8 cellular contexts compared by ENCODE assay signal in genomic region chr19:13987101-13987890, GRCh38. TPM values are rescaled to one million over a fixed set of nuclear protein-coding genes. Genes with fewer than 3 reads are reported as not detected.
DNase-seq lines count a peak whose midpoint lies in the region; ATAC-seq and TF ChIP-seq lines count a peak whose summit lies in the region.

No MANE protein-coding gene starts in this region.

- H2AFZ ChIP-seq in GM23248: no peak overlapping the region

- peak overlapping the region; percentile 63 for H3K9ac ChIP-seq in GM23248

- H3K9me3 ChIP-seq in GM23248 (ENCODE audit: low read depth): no peaks in the 10 kb centered on the region
- H3K9me3 ChIP-seq in cardiac muscle cell (ENCODE audit: low read depth): no peaks in the 10 kb centered on the region

- no peaks in the 10 kb centered on the region for H4K20me1 ChIP-seq in GM23248 (ENCODE audit: insufficient read depth)

- H3K9me3 Mint-ChIP-seq in T-cell: no peaks in the 10 kb centered on the region

- H3K27me3 Mint-ChIP-seq in T-cell: no peaks in the 10 kb centered on the region

- H3K27ac ChIP-seq in GM23248: no peak overlapping the region
- H3K27ac ChIP-seq in cardiac muscle cell: peak overlapping the region; percentile 49
- peak overlapping the region; percentile 41 to 100 (median 90) for H3K27ac ChIP-seq in skin epidermis

- H3K4me1 Mint-ChIP-seq in T-cell: peaks cover 72 to 84% (median 84%) of the 10 kb centered on the region in 3 donors

- peak overlapping the region; percentile 57 to 69 (median 60) for H3K4me3 Mint-ChIP-seq in T-cell

- H3K9me2 ChIP-seq in GM23248 (ENCODE audit: insufficient read depth): no peaks in the 10 kb centered on the region

- peak overlapping the region; percentile 97 to 98 for H3K27ac Mint-ChIP-seq in T-cell

- 91 to 92% methylated on average over 12 to 17 of the region's 17 CpGs for WGBS in GM23248 (ENCODE audit: low coverage in 1 of 2, low lambda C conversion rate in 2 of 2, missing lambda C conversion rate in 2 of 2), 2 experiments

- H3K27me3 ChIP-seq in GM23248 (replicated peaks; ENCODE audit: insufficient read depth): no peaks in the 10 kb centered on the region
- no peaks in the 10 kb centered on the region for H3K27me3 ChIP-seq in cardiac muscle cell

- in situ Hi-C loops in GM23248 (cut with MboI): no loop called here

- no peaks in the 10 kb centered on the region for H3F3A ChIP-seq in GM23248 (ENCODE audit: insufficient read depth)

- POLR2A ChIA-PET in T-cell (lab: Charles Lee): interaction anchor here (0.5 to 1.0 kb wide), 4 partner anchors 12 to 66 kb away, joined by 4 to 11 read pairs (median 4); no protein-coding TSS in a partner anchor

- CTCF ChIA-PET in T-cell (lab: Charles Lee): interaction anchor here (0.7 to 1.0 kb wide), 2 partner anchors 16 to 18 kb away, joined by 5 to 8 read pairs; no protein-coding TSS in a partner anchor

- ATAC-seq in T-cell (replicated peaks in 1 of 4) (no peak), HG03469 (IDR thresholded peaks at IDR 0.05; ENCODE audit: unreplicated experiment) (no peak)

- H3K4me3 ChIP-seq in GM23248 (no peak overlapping the region), cardiac muscle cell (no peak overlapping the region), skin epidermis (peak overlapping the region in 2 of 7 experiments; percentile 3 to 10)

- no peaks in the 10 kb centered on the region for H3K36me3 ChIP-seq in GM23248 (ENCODE audit: low read depth)
- no peaks in the 10 kb centered on the region for H3K36me3 ChIP-seq in cardiac muscle cell

- H3K36me3 Mint-ChIP-seq in T-cell: peaks cover 27% of the 10 kb centered on the region

- H3K4me2 ChIP-seq in GM23248 (ENCODE audit: unreplicated experiment): no peak overlapping the region

- DNase-seq in GM23248 (no peak), T-cell (no peak), cardiac muscle cell (ENCODE audit: low read depth in 1 of 2, low spot score in 1 of 2) (no peak), dedifferentiated amniotic fluid mesenchymal stem cell (ENCODE audit: extremely low spot score) (no peak), NCI-H446 (lab: John Stamatoyannopoulos, UW) (no peak), NCI-H187 treated with DMSO at 0.1 percent for 48 hours (lab: John Stamatoyannopoulos, UW) (no peak)

- TF ChIP-seq CTCF in cardiac muscle cell (IDR thresholded peaks at IDR 0.05; ENCODE audit: low read depth, low read length): no peak

- H3K4me1 ChIP-seq in GM23248 (ENCODE audit: insufficient read depth): peaks cover 7% of the 10 kb centered on the region; the same call in 1 of the 2 replicates
- H3K4me1 ChIP-seq in cardiac muscle cell (ENCODE audit: low read depth): peaks cover 13% of the 10 kb centered on the region

- H3K79me2 ChIP-seq in GM23248 (ENCODE audit: insufficient read depth): no peaks in the 10 kb centered on the region

RNA-seq across cellular contexts. Expression of gene RFX1, which starts 18.8 kb away (rescaled TPM):
- 1.9 and 2.5 TPM in 2 replicates for total RNA-seq in GM23248 (2014; rRNA removed; shearing (Covaris generic))
- polyA plus RNA-seq in GM23248 (2016; fragmentation: Nextera tagmentation; extraction: Ambion mirVana) (1.6 and 1.7 TPM in 2 replicates), cardiac muscle cell (2.7 and 3.3 TPM in 2 replicates)
- total RNA-seq in T-cell (10 to 100 TPM; 18.4 to 27.1 (median 23.1) TPM), cardiac muscle cell (8.9 TPM in 2 replicates)

RNA-seq across cellular contexts. Expression of gene DCAF15, which starts 35.0 kb away (rescaled TPM):
- 10.6 and 11.5 TPM in 2 replicates for total RNA-seq in GM23248 (2014; rRNA removed; shearing (Covaris generic))
- polyA plus RNA-seq in GM23248 (2016; fragmentation: Nextera tagmentation; extraction: Ambion mirVana) (9.3 and 10.5 TPM in 2 replicates), cardiac muscle cell (33.3 and 34.0 TPM in 2 replicates)
- total RNA-seq in T-cell (100 to 1,000 TPM in 3 of 5 donors, 10 to 100 TPM in 2; 67.3 to 118 (median 110) TPM), cardiac muscle cell (44.6 and 48.1 TPM in 2 replicates)

RNA-seq across cellular contexts. Expression of gene RLN3, which starts 40.7 kb away (rescaled TPM):
- total RNA-seq in GM23248 (2014; rRNA removed; shearing (Covaris generic)): not detected in 2 replicates
- polyA plus RNA-seq in GM23248 (2016; fragmentation: Nextera tagmentation; extraction: Ambion mirVana) (not detected in 2 replicates), cardiac muscle cell (0.44 TPM in 1 of 2 replicates, not detected in the other)
- total RNA-seq in T-cell (not detected), cardiac muscle cell (not detected in 2 replicates)

RNA-seq across cellular contexts. Expression of gene IL27RA, which starts 44.3 kb away (rescaled TPM):
- total RNA-seq in GM23248 (2014; rRNA removed; shearing (Covaris generic)): 7.5 and 8.5 TPM in 2 replicates
- 5.8 and 7.1 TPM in 2 replicates for polyA plus RNA-seq in GM23248 (2016; fragmentation: Nextera tagmentation; extraction: Ambion mirVana)
- total RNA-seq in T-cell: 10 to 100 TPM; 44.2 to 82.4 (median 66.5) TPM
- 4.6 and 7.1 TPM in 2 replicates for total RNA-seq in cardiac muscle cell
- polyA plus RNA-seq in cardiac muscle cell: 4.3 and 17.1 TPM in 2 replicates

RNA-seq across cellular contexts. Expression of gene PODNL1, which starts 49.1 kb away (rescaled TPM):
- 6.2 and 9.2 TPM in 2 replicates for total RNA-seq in GM23248 (2014; rRNA removed; shearing (Covaris generic))
- polyA plus RNA-seq in GM23248 (2016; fragmentation: Nextera tagmentation; extraction: Ambion mirVana): 36.8 and 45.3 TPM in 2 replicates
- total RNA-seq in T-cell: under 1 TPM in 1 of 5 donors, not detected in 4; 0.09 TPM
- 0.24 and 0.67 TPM in 2 replicates for total RNA-seq in cardiac muscle cell
- polyA plus RNA-seq in cardiac muscle cell: not detected in 2 replicates
